Comparison of ENCODE assay signal across 2 cellular contexts in genomic region chr6:9405369-9405768, GRCh38.
TF ChIP-seq lines count a peak whose summit lies in the region.

No MANE protein-coding gene starts in this region.

TF ChIP-seq in IMR-90, 13 proteins besides CTCF, POLR2A, EP300 and RAD21 (continued from another document):
- TF ChIP-seq RFX5 (IDR thresholded peaks at IDR 0.05; ENCODE audit: low read depth, low read length) (no peak), FOS (IDR thresholded peaks at IDR 0.05; ENCODE audit: low read depth, low read length) (peak; percentile 89), BHLHE40 (IDR thresholded peaks at IDR 0.05; ENCODE audit: low read depth, low read length) (peak; percentile 57)

TF ChIP-seq in HEK293T, 16 proteins besides CTCF, POLR2A, EP300 and RAD21 (continued from another document):
- TF ChIP-seq FOXM1 (IDR thresholded peaks at IDR 0.05; ENCODE audit: borderline replicate concordance): no peak
- no peak for TF ChIP-seq BHLHE40 (IDR thresholded peaks at IDR 0.05; ENCODE audit: borderline replicate concordance)
- TF ChIP-seq NFRKB (IDR thresholded peaks at IDR 0.05): no peak
- TF ChIP-seq FOXK2 (IDR thresholded peaks at IDR 0.05): no peak
- TF ChIP-seq FOXA1 (IDR thresholded peaks at IDR 0.05): no peak
- no peak for TF ChIP-seq HDGF (IDR thresholded peaks at IDR 0.05; ENCODE audit: borderline replicate concordance)
- TF ChIP-seq CTBP1 (IDR thresholded peaks at IDR 0.05; ENCODE audit: borderline replicate concordance): no peak
- no peak for TF ChIP-seq TARDBP (IDR thresholded peaks at IDR 0.05)
- no peak for TF ChIP-seq ZNF384 (IDR thresholded peaks at IDR 0.05)
- no peak for TF ChIP-seq SUZ12 (IDR thresholded peaks at IDR 0.05)
- TF ChIP-seq ELF4 (IDR thresholded peaks at IDR 0.05): no peak
TF ChIP-seq in HEK293T: peak in this region for 0.
